Comparison of ENCODE assay signal across 16 cellular contexts in the genomic region with DNA sequence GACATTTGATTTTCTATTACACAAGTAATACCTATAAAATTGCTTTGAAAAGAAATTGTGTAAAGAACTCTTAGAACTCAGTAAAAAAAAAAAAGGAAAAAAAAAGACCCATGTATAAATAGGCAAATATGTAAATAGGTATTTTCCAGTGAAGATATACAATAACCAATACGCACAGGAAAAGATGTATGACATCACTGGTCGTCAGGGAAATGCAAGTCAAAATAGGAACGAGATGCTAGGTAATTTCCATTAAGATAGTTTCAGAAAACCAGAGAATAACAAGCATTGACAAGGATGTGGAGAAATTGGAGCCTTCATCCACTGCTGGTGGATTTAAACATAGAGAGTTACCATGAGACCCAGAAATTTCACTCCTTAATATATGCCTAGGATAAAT.
A peak's percentile ranks its signal among the peaks of the same experiment; 100 is the strongest.
DNase-seq lines count a peak whose midpoint lies in the region; ATAC-seq, FAIRE-seq and TF ChIP-seq lines count a peak whose summit lies in the region.
"Had no signal": no experiment of that assay in that cellular context is flagged by ENCODE, and none has a peak within 500 bp of the region (broad histone marks: within the 10 kb centered on the region; RNA-seq: fewer than 3 reads in every experiment).

No MANE protein-coding gene starts in this region.

- no peaks in the 10 kb centered on the region for H3K4me1 Mint-ChIP-seq in activated T-cell treated with anti-CD3 and anti-CD28 coated beads, Interleukin-2, amount 50 U/mL, for 72 hours (ENCODE audit: low read depth)

- no peaks in the 10 kb centered on the region for H3K36me3 ChIP-seq in HepG2 (replicated peaks in 1 of 2; ENCODE audit: control insufficient read depth in 1 of 2, insufficient read depth in 2 of 2, low read length in 2 of 2)
- H3K36me3 ChIP-seq in right lobe of liver, result no peaks in the 10 kb centered on the region
- H3K36me3 ChIP-seq: esophagus squamous epithelium had no signal

- WGBS in HepG2 (ENCODE audit: low lambda C conversion rate), result 26% methylated on average over 3 of the region's 3 CpGs
- WGBS in right lobe of liver (ENCODE audit: insufficient coverage, low coverage, low lambda C conversion rate, missing lambda C conversion rate), result 16% methylated on average over 3 of the region's 3 CpGs

- H3K27ac ChIP-seq in HepG2 (ENCODE audit: extremely low read length, insufficient read depth, low read length), result no peak overlapping the region
- no peak overlapping the region for H3K27ac ChIP-seq in right lobe of liver
- H3K27ac ChIP-seq: esophagus squamous epithelium had no signal

- H3K4me3 Mint-ChIP-seq in activated T-cell treated with anti-CD3 and anti-CD28 coated beads, Interleukin-2, amount 50 U/mL, for 72 hours, result no peak overlapping the region

- H3K4me2 ChIP-seq in HepG2 (ENCODE audit: low read depth, low read length), result no peak overlapping the region

- ATAC-seq in HepG2 (no peak), right lobe of liver (no peak), HG02798 (IDR thresholded peaks at IDR 0.05; ENCODE audit: poor library complexity, unreplicated experiment) (peak; percentile 79), HG03571 (IDR thresholded peaks at IDR 0.05; ENCODE audit: unreplicated experiment) (no peak)
- ATAC-seq in activated T-cell treated with anti-CD3 and anti-CD28 coated beads, Interleukin-2, amount 50 U/mL, for 72 hours (replicated peaks in 1 of 2), result no peak
- ATAC-seq: activated naive CD4-positive, alpha-beta T cell treated with anti-CD3 and anti-CD28 coated beads, Interleukin-2, amount 50 U/mL, for 72 hours; Right ventricle myocardium inferior had no signal

- H3K79me2 ChIP-seq in HepG2 (ENCODE audit: insufficient read depth, low read length), result no peaks in the 10 kb centered on the region

- no peak for TF ChIP-seq RAD21 in HepG2 (CRISPR knock-in tag; IDR thresholded peaks at IDR 0.05)

- DNase-seq in HepG2 (ENCODE audit: low spot score), result no peak
- no peak for DNase-seq in right lobe of liver
- DNase-seq in LHCN-M2 (ENCODE audit: low read depth), result peak; percentile 5
- DNase-seq in activated T-cell treated with anti-CD3 and anti-CD28 coated beads, Interleukin-2, amount 50 U/mL, for 72 hours, result no peak
- DNase-seq in activated CD4-positive, alpha-beta T cell treated with anti-CD3 and anti-CD28 coated beads, Interleukin-2, amount 50 U/mL, for 1 hour, result no peak
- DNase-seq in NCI-H524 treated with DMSO at 0.1 percent for 48 hours (lab: John Stamatoyannopoulos, UW), result no peak
- DNase-seq: DMS53; esophagus squamous epithelium; NCI-H510A; stimulated activated CD4-positive, alpha-beta T cell treated with anti-CD3 and anti-CD28 coated beads, Interleukin-15, amount 100 ng/mL, for 24 hours had no signal

- no peak for FAIRE-seq in HepG2 (lab: Jason Lieb, UNC)
- FAIRE-seq: GM18507, TTC549 had no signal

- H3K27me3 ChIP-seq in HepG2 (ENCODE audit: control insufficient read depth in 1 of 2, insufficient read depth in 2 of 2, low read length in 2 of 2) (no peaks in the 10 kb centered on the region), right lobe of liver (no peaks in the 10 kb centered on the region)
- H3K27me3 ChIP-seq: esophagus squamous epithelium had no signal

- intact Hi-C loops in HepG2 (cut with micrococcal nuclease; ENCODE audit: unreplicated experiment) (no loop called here), right lobe of liver (cut with DNase I) (no loop called here)

- POLR2A ChIA-PET in HepG2 (lab: Yijun Ruan, JAX), result no interaction called here

- no peak overlapping the region for H3K9ac ChIP-seq in HepG2 (ENCODE audit: insufficient read depth, low read depth, low read length)

- H4K20me1 ChIP-seq in HepG2 (ENCODE audit: insufficient read depth, low read length), result no peaks in the 10 kb centered on the region

- peaks cover 19% of the 10 kb centered on the region for H3K9me3 ChIP-seq in HepG2 (ENCODE audit: low read length)
- H3K9me3 ChIP-seq in right lobe of liver, result no peaks in the 10 kb centered on the region
- H3K9me3 ChIP-seq: esophagus squamous epithelium had no signal

- H3K4me1 ChIP-seq in HepG2 (ENCODE audit: insufficient read depth, low read length) (no peaks in the 10 kb centered on the region), right lobe of liver (no peaks in the 10 kb centered on the region)
- H3K4me1 ChIP-seq: esophagus squamous epithelium had no signal

- TF ChIP-seq POLR2A in HepG2 (IDR thresholded peaks at IDR 0.05; ENCODE audit: insufficient read depth in 1 of 2, low read depth in 2 of 2, low read length in 2 of 2) (no peak), right lobe of liver (IDR thresholded peaks at IDR 0.05) (no peak)

- H2AFZ ChIP-seq in HepG2 (ENCODE audit: low read length), result no peak overlapping the region

- CTCF ChIA-PET in HepG2 (lab: Yijun Ruan, JAX; ENCODE audit: low intra/inter-chr PET ratio, low total read pairs), result no interaction called here

- TF ChIP-seq CTCF in HepG2 (CRISPR knock-in tag; IDR thresholded peaks at IDR 0.05), result no peak
- no peak for TF ChIP-seq CTCF in right lobe of liver (IDR thresholded peaks at IDR 0.05)

- H3K4me3 ChIP-seq in HepG2 (replicated peaks in 1 of 3; ENCODE audit: insufficient read depth in 1 of 3, low read depth in 2 of 3, low read length in 3 of 3) (no peak overlapping the region), right lobe of liver (no peak overlapping the region)
- H3K4me3 ChIP-seq: esophagus squamous epithelium had no signal

- no peaks in the 10 kb centered on the region for H3K27me3 Mint-ChIP-seq in activated T-cell treated with anti-CD3 and anti-CD28 coated beads, Interleukin-2, amount 50 U/mL, for 72 hours (ENCODE audit: low read depth)

- in situ Hi-C loops in HepG2 (cut with HindIII; ENCODE audit: extremely low pct_ligation_motif_present, low pct_unique_long_range_greater_than_20kb), result no loop called here

- TF ChIP-seq EP300 in HepG2 (IDR thresholded peaks at IDR 0.05; ENCODE audit: low read depth in 2 of 2, low read length in 2 of 2) (no peak), HepG2 (CRISPR knock-in tag; IDR thresholded peaks at IDR 0.05; ENCODE audit: borderline replicate concordance) (no peak)

- H3K36me3 Mint-ChIP-seq in activated T-cell treated with anti-CD3 and anti-CD28 coated beads, Interleukin-2, amount 50 U/mL, for 72 hours (ENCODE audit: insufficient read depth in 2 of 2), result peaks cover 0 to 2% of the 10 kb centered on the region in 2 donors
- H3K36me3 Mint-ChIP-seq: activated naive CD4-positive, alpha-beta T cell treated with anti-CD3 and anti-CD28 coated beads, Interleukin-2, amount 50 U/mL, for 72 hours had no signal

- BruUV-seq in HepG2 (replicated peaks; lab: Mats Ljungman, UMichigan), result no TSS peak

- no peak overlapping the region for H3K27ac Mint-ChIP-seq in activated T-cell treated with anti-CD3 and anti-CD28 coated beads, Interleukin-2, amount 50 U/mL, for 72 hours
- H3K27ac Mint-ChIP-seq: activated naive CD4-positive, alpha-beta T cell treated with anti-CD3 and anti-CD28 coated beads, Interleukin-2, amount 50 U/mL, for 72 hours had no signal

- H3K9me3 Mint-ChIP-seq in activated T-cell treated with anti-CD3 and anti-CD28 coated beads, Interleukin-2, amount 50 U/mL, for 72 hours, result peaks cover 3 to 4% of the 10 kb centered on the region in 2 donors

TF ChIP-seq in HepG2, 621 proteins besides CTCF, POLR2A, EP300 and RAD21:
- no peak for TF ChIP-seq ZBTB7B (CRISPR knock-in tag; IDR thresholded peaks at IDR 0.05)
- TF ChIP-seq ZNF577 (CRISPR knock-in tag; IDR thresholded peaks at IDR 0.05; ENCODE audit: borderline replicate concordance, low read depth), result no peak
- TF ChIP-seq ARNT (IDR thresholded peaks at IDR 0.05), result no peak
- TF ChIP-seq CREM (IDR thresholded peaks at IDR 0.05), result no peak
- TF ChIP-seq CREM (CRISPR knock-in tag; IDR thresholded peaks at IDR 0.05), result no peak
- peak; percentile 83 for TF ChIP-seq RFX5 (IDR thresholded peaks at IDR 0.05; ENCODE audit: low read depth, low read length)
- TF ChIP-seq TBL1XR1 (IDR thresholded peaks at IDR 0.05; ENCODE audit: borderline replicate concordance, low read length, partially characterized antibody), result no peak
- no peak for TF ChIP-seq SMARCC2 (IDR thresholded peaks at IDR 0.05)
